In genomic region chr9:90107021-90107771, GRCh38 we compare ENCODE assay signal across 11 cellular contexts.
A peak's percentile ranks its signal among the peaks of the same experiment; 100 is the strongest.
DNase-seq lines count a peak whose midpoint lies in the region; ATAC-seq and TF ChIP-seq lines count a peak whose summit lies in the region.
"Had no signal": no experiment of that assay in that cellular context is flagged by ENCODE, and none has a peak within 500 bp of the region (broad histone marks: within the 10 kb centered on the region; RNA-seq: fewer than 3 reads in every experiment).

No MANE protein-coding gene starts in this region.

- ATAC-seq in GM19455 (IDR thresholded peaks at IDR 0.05; ENCODE audit: unreplicated experiment): no peak
- no peak for ATAC-seq in activated CD8-positive, alpha-beta memory T cell treated with anti-CD3 and anti-CD28 coated beads, Interleukin-2, amount 10 ng/mL, durations not matched to agents 7 days and 5 days
- no peak for ATAC-seq in GM18873 (IDR thresholded peaks at IDR 0.05; ENCODE audit: low FRiP score, unreplicated experiment)

- no peak overlapping the region for H3K27ac ChIP-seq in colonic mucosa

- DNase-seq in DMS53 treated with DMSO at 0.1 percent for 48 hours (lab: John Stamatoyannopoulos, UW; ENCODE audit: unreplicated experiment) (peak; percentile 71), NCI-H2107 treated with DMSO at 0.1 percent for 48 hours (lab: John Stamatoyannopoulos, UW; ENCODE audit: unreplicated experiment) (peak; percentile 93), colonic mucosa (peak; percentile 41), nucleus accumbens (lab: John Stamatoyannopoulos, UW) (no peak)
- DNase-seq in activated CD8-positive, alpha-beta memory T cell treated with anti-CD3 and anti-CD28 coated beads, Interleukin-2, amount 10 ng/mL, durations not matched to agents 7 days and 5 days: no peak
- DNase-seq: CD4-positive, alpha-beta T cell; midbrain had no signal

- H3K27me3 ChIP-seq in colonic mucosa: no peaks in the 10 kb centered on the region

- H3K9ac ChIP-seq in colonic mucosa (ENCODE audit: low read depth in 2 of 2, low read length in 2 of 2): no peak overlapping the region

- H3K9me3 Mint-ChIP-seq in nephron: peaks cover 8% of the 10 kb centered on the region
- no peaks in the 10 kb centered on the region for H3K9me3 Mint-ChIP-seq in activated CD8-positive, alpha-beta memory T cell treated with anti-CD3 and anti-CD28 coated beads, Interleukin-2, amount 10 ng/mL, durations not matched to agents 7 days and 5 days (ENCODE audit: low read depth)

- H3K27me3 Mint-ChIP-seq in nephron (ENCODE audit: low read depth): peaks cover 3% of the 10 kb centered on the region
- H3K27me3 Mint-ChIP-seq in activated CD8-positive, alpha-beta memory T cell treated with anti-CD3 and anti-CD28 coated beads, Interleukin-2, amount 10 ng/mL, durations not matched to agents 7 days and 5 days: peaks cover 27% of the 10 kb centered on the region

- CTCF ChIA-PET in activated CD8-positive, alpha-beta memory T cell treated with anti-CD3 and anti-CD28 coated beads, Interleukin-2, amount 10 ng/mL, durations not matched to agents 7 days and 5 days (lab: Charles Lee): interaction anchor here (1.3 to 3.8 kb wide), 3 partner anchors 504 to 509 kb away, joined by 3 to 21 read pairs (median 5); no protein-coding TSS in a partner anchor

- H3K9me3 ChIP-seq in colonic mucosa: no peaks in the 10 kb centered on the region

- H3K4me1 ChIP-seq in colonic mucosa: no peaks in the 10 kb centered on the region

- no peak overlapping the region for H3K4me3 ChIP-seq in colonic mucosa
- H3K4me3 ChIP-seq: dorsolateral prefrontal cortex had no signal

- H3K4me3 Mint-ChIP-seq in nephron: no peak overlapping the region
- H3K4me3 Mint-ChIP-seq in activated CD8-positive, alpha-beta memory T cell treated with anti-CD3 and anti-CD28 coated beads, Interleukin-2, amount 10 ng/mL, durations not matched to agents 7 days and 5 days: no peak overlapping the region
- H3K4me3 Mint-ChIP-seq: CD4-positive, alpha-beta T cell had no signal

- TF ChIP-seq CTCF in colonic mucosa (IDR thresholded peaks at IDR 0.05) (no peak), nephron (IDR thresholded peaks at IDR 0.05; ENCODE audit: unreplicated experiment in 3 of 3) (no peak)

- intact Hi-C loops in colonic mucosa (cut with DNase I): no loop called here

- peaks cover 46% of the 10 kb centered on the region for H3K4me1 Mint-ChIP-seq in nephron
- H3K4me1 Mint-ChIP-seq in activated CD8-positive, alpha-beta memory T cell treated with anti-CD3 and anti-CD28 coated beads, Interleukin-2, amount 10 ng/mL, durations not matched to agents 7 days and 5 days: peaks cover 17% of the 10 kb centered on the region

- H3K27ac Mint-ChIP-seq in nephron: peak overlapping the region in 2 of 3 experiments; percentile 0 to 30
- no peak overlapping the region for H3K27ac Mint-ChIP-seq in activated CD8-positive, alpha-beta memory T cell treated with anti-CD3 and anti-CD28 coated beads, Interleukin-2, amount 10 ng/mL, durations not matched to agents 7 days and 5 days
- H3K27ac Mint-ChIP-seq: CD4-positive, alpha-beta T cell had no signal

- no peaks in the 10 kb centered on the region for H3K36me3 ChIP-seq in colonic mucosa

- H3K36me3 Mint-ChIP-seq in nephron (ENCODE audit: low read depth): no peaks in the 10 kb centered on the region
- H3K36me3 Mint-ChIP-seq in activated CD8-positive, alpha-beta memory T cell treated with anti-CD3 and anti-CD28 coated beads, Interleukin-2, amount 10 ng/mL, durations not matched to agents 7 days and 5 days: peaks cover 3% of the 10 kb centered on the region

Comparison
In these comparisons a context has a peak if more than half of its experiments do, and no peak if none do; other contexts are left out.
1. DNase-seq: peak in DMS53 treated with DMSO at 0.1 percent for 48 hours (single experiment), NCI-H2107 treated with DMSO at 0.1 percent for 48 hours (single experiment) and colonic mucosa (single experiment); none in activated CD8-positive, alpha-beta memory T cell treated with anti-CD3 and anti-CD28 coated beads, Interleukin-2, amount 10 ng/mL, durations not matched to agents 7 days and 5 days (single experiment) and nucleus accumbens (0 of 56).